12 cellular contexts compared by ENCODE assay signal in the genomic region with DNA sequence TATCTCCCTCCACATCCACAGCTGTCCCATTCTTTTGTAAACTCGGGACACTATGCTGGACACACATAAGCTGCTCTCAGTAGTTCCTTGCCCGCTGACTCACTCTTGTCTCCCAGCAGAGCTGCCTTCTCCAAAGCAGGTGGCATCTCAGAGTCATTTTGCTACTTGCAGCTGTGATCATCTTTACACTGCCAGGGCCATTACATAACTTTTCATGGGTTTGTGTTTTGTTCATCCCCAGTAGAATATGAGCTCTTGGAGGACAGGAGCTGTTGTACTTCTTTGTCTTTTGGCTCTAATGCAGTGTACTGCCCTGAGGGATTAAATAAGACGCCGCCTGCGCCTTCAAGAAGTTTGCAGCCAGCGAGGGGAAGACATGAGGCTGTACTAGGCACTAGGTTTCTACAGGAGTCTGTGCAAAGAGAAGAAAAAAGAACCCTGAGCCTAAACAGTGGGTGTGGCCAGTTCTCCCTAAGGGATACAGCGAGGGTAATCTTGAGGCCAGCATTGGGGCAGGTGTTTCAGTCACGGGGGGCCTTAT. TPM values are rescaled to one million over a fixed set of nuclear protein-coding genes. Genes with fewer than 3 reads are reported as not detected.
DNase-seq lines count a peak whose midpoint lies in the region; ATAC-seq and TF ChIP-seq lines count a peak whose summit lies in the region.
"Had no signal": no experiment of that assay in that cellular context is flagged by ENCODE, and none has a peak within 500 bp of the region (broad histone marks: within the 10 kb centered on the region; RNA-seq: fewer than 3 reads in every experiment).

No MANE protein-coding gene starts in this region.

- no peak for TF ChIP-seq CTCF in Calu3 (IDR thresholded peaks at IDR 0.05; ENCODE audit: unreplicated experiment)

- ATAC-seq in GM18498 (IDR thresholded peaks at IDR 0.05; ENCODE audit: unreplicated experiment): peak; percentile 35
- ATAC-seq in GM21423 (IDR thresholded peaks at IDR 0.05; ENCODE audit: unreplicated experiment): peak; percentile 44
- peak; percentile 64 for ATAC-seq in HG03354 (IDR thresholded peaks at IDR 0.05; ENCODE audit: poor library complexity, severe bottlenecking, unreplicated experiment)

- no TSS peak for BruUV-seq in Calu3 (replicated peaks; lab: Mats Ljungman, UMichigan)

- intact Hi-C loops in Calu3 (cut with micrococcal nuclease; ENCODE audit: unreplicated experiment): no loop called here

- no peak overlapping the region for H3K4me3 Mint-ChIP-seq in Calu3 (ENCODE audit: low read depth, unreplicated experiment)

- CTCF ChIA-PET in Calu3 (lab: Charles Lee): no interaction called here

- no peaks in the 10 kb centered on the region for H3K27me3 Mint-ChIP-seq in Calu3 (ENCODE audit: unreplicated experiment)

- no peaks in the 10 kb centered on the region for H3K4me1 Mint-ChIP-seq in Calu3 (ENCODE audit: low read depth, unreplicated experiment)

- DNase-seq in myocyte (ENCODE audit: low read depth): peak; percentile 92
- DNase-seq in stimulated activated CD4-positive, alpha-beta T cell treated with anti-CD3 and anti-CD28 coated beads, Interleukin-4, amount 100 ng/mL, for 1 hour: no peak
- DNase-seq in Calu3: no peak
- no peak for DNase-seq in NCI-H1930 (lab: John Stamatoyannopoulos, UW)
- no peak for DNase-seq in EL
- DNase-seq: activated naive CD4-positive, alpha-beta T cell treated with Interleukin-2 at 50 U/mL for 16 hours; GOT3; Kasumi-1; nucleus accumbens had no signal

- H3K9me3 Mint-ChIP-seq in Calu3 (ENCODE audit: low read depth, unreplicated experiment): no peaks in the 10 kb centered on the region

- no peak overlapping the region for H3K27ac Mint-ChIP-seq in Calu3 (ENCODE audit: unreplicated experiment)

- no peaks in the 10 kb centered on the region for H3K36me3 Mint-ChIP-seq in Calu3 (ENCODE audit: insufficient read depth, unreplicated experiment)

RNA-seq across cellular contexts. Expression of a gene that starts 40.8 kb away (rescaled TPM):
- 0.32 TPM in 1 of 2 replicates, not detected in the other for total RNA-seq in myocyte
- polyA plus RNA-seq in myocyte (2012): 0.19 TPM
- total RNA-seq in Calu3 (2022): not detected in 2 replicates
